Comparison of ENCODE assay signal across 1 cellular context in genomic region chr2:24972315-24972958, GRCh38.
TF ChIP-seq lines count a peak whose summit lies in the region.

No MANE protein-coding gene starts in this region.

TF ChIP-seq in A549, 52 proteins besides CTCF, POLR2A, EP300 and RAD21 (continued from another document):
- peak; percentile 22; the same call in 1 of the 2 replicates for TF ChIP-seq E2F6 (IDR thresholded peaks at IDR 0.05; ENCODE audit: borderline replicate concordance, low read depth)
- no peak for TF ChIP-seq EHF (CRISPR knock-in tag; IDR thresholded peaks at IDR 0.05)
- peak; percentile 88 for TF ChIP-seq PHF8 (IDR thresholded peaks at IDR 0.05; ENCODE audit: borderline replicate concordance, low read depth)
- no peak for TF ChIP-seq ELK1 (IDR thresholded peaks at IDR 0.05; ENCODE audit: low read depth, low read length)
- TF ChIP-seq TP53 (CRISPR knock-in tag; IDR thresholded peaks at IDR 0.05): no peak
- no peak for TF ChIP-seq JUNB (IDR thresholded peaks at IDR 0.05)
- TF ChIP-seq HOXB13 (CRISPR knock-in tag; IDR thresholded peaks at IDR 0.05; ENCODE audit: low read depth): no peak
- no peak for TF ChIP-seq MYC (IDR thresholded peaks at IDR 0.05; ENCODE audit: borderline replicate concordance, low read length)
- no peak for TF ChIP-seq KDM1A (IDR thresholded peaks at IDR 0.05; ENCODE audit: low read depth)
- TF ChIP-seq USF2 (IDR thresholded peaks at IDR 0.05): no peak
- no peak for TF ChIP-seq ZC3H11A (IDR thresholded peaks at IDR 0.05)
